Comparison of ENCODE assay signal across 1 cellular context in the genomic region with DNA sequence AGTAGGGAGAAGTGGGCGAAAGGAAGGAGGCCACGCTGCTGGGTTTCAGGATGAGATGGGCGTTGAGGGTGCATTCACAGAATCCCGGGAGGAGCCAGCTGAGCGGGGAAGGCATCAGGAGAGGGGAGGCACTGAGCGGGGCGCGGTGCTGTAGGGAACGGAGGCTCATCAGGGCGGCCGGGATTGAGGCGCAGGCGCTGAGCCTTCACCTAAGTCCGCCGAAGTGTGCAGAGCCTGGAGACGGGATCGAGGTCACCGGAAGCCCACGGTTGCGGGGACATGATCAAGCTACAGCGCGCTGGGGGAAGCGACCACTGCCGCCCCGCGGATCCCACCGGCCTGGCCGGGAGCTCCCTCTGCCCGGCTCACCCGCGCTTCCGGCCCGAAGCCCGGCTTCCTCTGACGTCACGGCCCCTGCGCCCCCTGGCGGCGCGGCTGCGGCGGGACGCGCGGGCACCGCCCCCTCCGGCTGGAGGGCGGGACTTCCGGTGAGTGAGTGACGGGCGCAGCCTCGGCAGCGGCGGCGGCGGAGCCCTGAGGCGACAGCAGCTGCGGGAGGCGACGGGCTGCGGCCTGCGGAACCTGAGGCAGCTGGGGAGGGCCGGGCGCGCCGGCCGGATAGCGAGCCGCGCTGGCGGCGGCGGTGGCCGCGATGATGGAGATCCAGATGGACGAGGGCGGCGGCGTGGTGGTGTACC.
TF ChIP-seq lines count a peak whose summit lies in the region.

A gene with protein sequence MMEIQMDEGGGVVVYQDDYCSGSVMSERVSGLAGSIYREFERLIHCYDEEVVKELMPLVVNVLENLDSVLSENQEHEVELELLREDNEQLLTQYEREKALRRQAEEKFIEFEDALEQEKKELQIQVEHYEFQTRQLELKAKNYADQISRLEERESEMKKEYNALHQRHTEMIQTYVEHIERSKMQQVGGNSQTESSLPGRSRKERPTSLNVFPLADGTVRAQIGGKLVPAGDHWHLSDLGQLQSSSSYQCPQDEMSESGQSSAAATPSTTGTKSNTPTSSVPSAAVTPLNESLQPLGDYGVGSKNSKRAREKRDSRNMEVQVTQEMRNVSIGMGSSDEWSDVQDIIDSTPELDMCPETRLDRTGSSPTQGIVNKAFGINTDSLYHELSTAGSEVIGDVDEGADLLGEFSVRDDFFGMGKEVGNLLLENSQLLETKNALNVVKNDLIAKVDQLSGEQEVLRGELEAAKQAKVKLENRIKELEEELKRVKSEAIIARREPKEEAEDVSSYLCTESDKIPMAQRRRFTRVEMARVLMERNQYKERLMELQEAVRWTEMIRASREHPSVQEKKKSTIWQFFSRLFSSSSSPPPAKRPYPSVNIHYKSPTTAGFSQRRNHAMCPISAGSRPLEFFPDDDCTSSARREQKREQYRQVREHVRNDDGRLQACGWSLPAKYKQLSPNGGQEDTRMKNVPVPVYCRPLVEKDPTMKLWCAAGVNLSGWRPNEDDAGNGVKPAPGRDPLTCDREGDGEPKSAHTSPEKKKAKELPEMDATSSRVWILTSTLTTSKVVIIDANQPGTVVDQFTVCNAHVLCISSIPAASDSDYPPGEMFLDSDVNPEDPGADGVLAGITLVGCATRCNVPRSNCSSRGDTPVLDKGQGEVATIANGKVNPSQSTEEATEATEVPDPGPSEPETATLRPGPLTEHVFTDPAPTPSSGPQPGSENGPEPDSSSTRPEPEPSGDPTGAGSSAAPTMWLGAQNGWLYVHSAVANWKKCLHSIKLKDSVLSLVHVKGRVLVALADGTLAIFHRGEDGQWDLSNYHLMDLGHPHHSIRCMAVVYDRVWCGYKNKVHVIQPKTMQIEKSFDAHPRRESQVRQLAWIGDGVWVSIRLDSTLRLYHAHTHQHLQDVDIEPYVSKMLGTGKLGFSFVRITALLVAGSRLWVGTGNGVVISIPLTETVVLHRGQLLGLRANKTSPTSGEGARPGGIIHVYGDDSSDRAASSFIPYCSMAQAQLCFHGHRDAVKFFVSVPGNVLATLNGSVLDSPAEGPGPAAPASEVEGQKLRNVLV (N-terminal part only) (plus strand): TSS at position 508 of the 698 bp plus-strand sequence. CDS start 145 bp downstream, at position 653.

TF ChIP-seq in HEK293, 187 proteins besides CTCF, POLR2A, EP300 and RAD21 (continued from another document and continues in another):
- TF ChIP-seq ZBTB17 (tag by site-specific recombination; IDR thresholded peaks at IDR 0.05) (peak; percentile 94), KLF9 (tag by site-specific recombination; IDR thresholded peaks at IDR 0.05; ENCODE audit: low read depth) (peak; percentile 82), ZNF292 (tag by site-specific recombination; IDR thresholded peaks at IDR 0.05; ENCODE audit: borderline replicate concordance, low read depth) (no peak), ZNF16 (tag by site-specific recombination; IDR thresholded peaks at IDR 0.05; ENCODE audit: low read depth) (0 out of 2 replicates have a peak, but pooled peaks have one; percentile 19), ZNF132 (tag by site-specific recombination; IDR thresholded peaks at IDR 0.05; ENCODE audit: borderline replicate concordance) (no peak), EGR2 (tag by site-specific recombination; IDR thresholded peaks at IDR 0.05; ENCODE audit: low read depth) (peak; percentile 79), ZNF266 (tag by site-specific recombination; IDR thresholded peaks at IDR 0.05; ENCODE audit: low read depth) (no peak), ZNF140 (tag by site-specific recombination; IDR thresholded peaks at IDR 0.05) (no peak), ZNF768 (tag by site-specific recombination; IDR thresholded peaks at IDR 0.05) (peak; percentile 34; the same call in 1 of the 2 replicates), ZEB2 (tag by site-specific recombination; IDR thresholded peaks at IDR 0.05) (peak; percentile 89), ZFP37 (tag by site-specific recombination; IDR thresholded peaks at IDR 0.05) (peak; percentile 41; the same call in 1 of the 2 replicates), ZNF548 (tag by site-specific recombination; IDR thresholded peaks at IDR 0.05) (no peak), ZNF830 (tag by site-specific recombination; IDR thresholded peaks at IDR 0.05; ENCODE audit: low read depth) (no peak), ZNF394 (tag by site-specific recombination; IDR thresholded peaks at IDR 0.05; ENCODE audit: borderline replicate concordance) (peak; percentile 94; the same call in 1 of the 2 replicates), RBAK (tag by site-specific recombination; IDR thresholded peaks at IDR 0.05) (no peak), ZNF76 (tag by site-specific recombination; IDR thresholded peaks at IDR 0.05; ENCODE audit: borderline replicate concordance, low read depth) (peak; percentile 93), ZNF555 (tag by site-specific recombination; conservative IDR thresholded peaks at IDR 0.05) (no peak), ZNF561 (tag by site-specific recombination; IDR thresholded peaks at IDR 0.05; ENCODE audit: borderline replicate concordance) (peak; percentile 91), MZF1 (tag by site-specific recombination; IDR thresholded peaks at IDR 0.05; ENCODE audit: borderline replicate concordance) (peak; percentile 89), ZXDB (tag by site-specific recombination; IDR thresholded peaks at IDR 0.05) (peak; percentile 76), ZNF585B (tag by site-specific recombination; IDR thresholded peaks at IDR 0.05) (no peak), ZIC2 (tag by site-specific recombination; IDR thresholded peaks at IDR 0.05) (peak; percentile 10; the same call in 1 of the 2 replicates), OVOL3 (tag by site-specific recombination; IDR thresholded peaks at IDR 0.05) (no peak), ZNF510 (tag by site-specific recombination; IDR thresholded peaks at IDR 0.05; ENCODE audit: insufficient replicate concordance) (peak; percentile 23), SP7 (tag by site-specific recombination; IDR thresholded peaks at IDR 0.05) (peak; percentile 76)
- TF ChIP-seq, protein P1, sequence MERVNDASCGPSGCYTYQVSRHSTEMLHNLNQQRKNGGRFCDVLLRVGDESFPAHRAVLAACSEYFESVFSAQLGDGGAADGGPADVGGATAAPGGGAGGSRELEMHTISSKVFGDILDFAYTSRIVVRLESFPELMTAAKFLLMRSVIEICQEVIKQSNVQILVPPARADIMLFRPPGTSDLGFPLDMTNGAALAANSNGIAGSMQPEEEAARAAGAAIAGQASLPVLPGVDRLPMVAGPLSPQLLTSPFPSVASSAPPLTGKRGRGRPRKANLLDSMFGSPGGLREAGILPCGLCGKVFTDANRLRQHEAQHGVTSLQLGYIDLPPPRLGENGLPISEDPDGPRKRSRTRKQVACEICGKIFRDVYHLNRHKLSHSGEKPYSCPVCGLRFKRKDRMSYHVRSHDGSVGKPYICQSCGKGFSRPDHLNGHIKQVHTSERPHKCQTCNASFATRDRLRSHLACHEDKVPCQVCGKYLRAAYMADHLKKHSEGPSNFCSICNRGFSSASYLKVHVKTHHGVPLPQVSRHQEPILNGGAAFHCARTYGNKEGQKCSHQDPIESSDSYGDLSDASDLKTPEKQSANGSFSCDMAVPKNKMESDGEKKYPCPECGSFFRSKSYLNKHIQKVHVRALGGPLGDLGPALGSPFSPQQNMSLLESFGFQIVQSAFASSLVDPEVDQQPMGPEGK (tag by site-specific recombination; IDR thresholded peaks at IDR 0.05), result peak; percentile 74
- TF ChIP-seq, protein P2, sequence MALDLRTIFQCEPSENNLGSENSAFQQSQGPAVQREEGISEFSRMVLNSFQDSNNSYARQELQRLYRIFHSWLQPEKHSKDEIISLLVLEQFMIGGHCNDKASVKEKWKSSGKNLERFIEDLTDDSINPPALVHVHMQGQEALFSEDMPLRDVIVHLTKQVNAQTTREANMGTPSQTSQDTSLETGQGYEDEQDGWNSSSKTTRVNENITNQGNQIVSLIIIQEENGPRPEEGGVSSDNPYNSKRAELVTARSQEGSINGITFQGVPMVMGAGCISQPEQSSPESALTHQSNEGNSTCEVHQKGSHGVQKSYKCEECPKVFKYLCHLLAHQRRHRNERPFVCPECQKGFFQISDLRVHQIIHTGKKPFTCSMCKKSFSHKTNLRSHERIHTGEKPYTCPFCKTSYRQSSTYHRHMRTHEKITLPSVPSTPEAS (tag by site-specific recombination; IDR thresholded peaks at IDR 0.05), result peak; percentile 19; the same call in 1 of the 2 replicates
- TF ChIP-seq, protein P3, sequence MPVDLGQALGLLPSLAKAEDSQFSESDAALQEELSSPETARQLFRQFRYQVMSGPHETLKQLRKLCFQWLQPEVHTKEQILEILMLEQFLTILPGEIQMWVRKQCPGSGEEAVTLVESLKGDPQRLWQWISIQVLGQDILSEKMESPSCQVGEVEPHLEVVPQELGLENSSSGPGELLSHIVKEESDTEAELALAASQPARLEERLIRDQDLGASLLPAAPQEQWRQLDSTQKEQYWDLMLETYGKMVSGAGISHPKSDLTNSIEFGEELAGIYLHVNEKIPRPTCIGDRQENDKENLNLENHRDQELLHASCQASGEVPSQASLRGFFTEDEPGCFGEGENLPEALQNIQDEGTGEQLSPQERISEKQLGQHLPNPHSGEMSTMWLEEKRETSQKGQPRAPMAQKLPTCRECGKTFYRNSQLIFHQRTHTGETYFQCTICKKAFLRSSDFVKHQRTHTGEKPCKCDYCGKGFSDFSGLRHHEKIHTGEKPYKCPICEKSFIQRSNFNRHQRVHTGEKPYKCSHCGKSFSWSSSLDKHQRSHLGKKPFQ (tag by site-specific recombination; IDR thresholded peaks at IDR 0.05), result 0 out of 2 replicates have a peak, but pooled peaks have one; percentile 39
- TF ChIP-seq, protein P4, sequence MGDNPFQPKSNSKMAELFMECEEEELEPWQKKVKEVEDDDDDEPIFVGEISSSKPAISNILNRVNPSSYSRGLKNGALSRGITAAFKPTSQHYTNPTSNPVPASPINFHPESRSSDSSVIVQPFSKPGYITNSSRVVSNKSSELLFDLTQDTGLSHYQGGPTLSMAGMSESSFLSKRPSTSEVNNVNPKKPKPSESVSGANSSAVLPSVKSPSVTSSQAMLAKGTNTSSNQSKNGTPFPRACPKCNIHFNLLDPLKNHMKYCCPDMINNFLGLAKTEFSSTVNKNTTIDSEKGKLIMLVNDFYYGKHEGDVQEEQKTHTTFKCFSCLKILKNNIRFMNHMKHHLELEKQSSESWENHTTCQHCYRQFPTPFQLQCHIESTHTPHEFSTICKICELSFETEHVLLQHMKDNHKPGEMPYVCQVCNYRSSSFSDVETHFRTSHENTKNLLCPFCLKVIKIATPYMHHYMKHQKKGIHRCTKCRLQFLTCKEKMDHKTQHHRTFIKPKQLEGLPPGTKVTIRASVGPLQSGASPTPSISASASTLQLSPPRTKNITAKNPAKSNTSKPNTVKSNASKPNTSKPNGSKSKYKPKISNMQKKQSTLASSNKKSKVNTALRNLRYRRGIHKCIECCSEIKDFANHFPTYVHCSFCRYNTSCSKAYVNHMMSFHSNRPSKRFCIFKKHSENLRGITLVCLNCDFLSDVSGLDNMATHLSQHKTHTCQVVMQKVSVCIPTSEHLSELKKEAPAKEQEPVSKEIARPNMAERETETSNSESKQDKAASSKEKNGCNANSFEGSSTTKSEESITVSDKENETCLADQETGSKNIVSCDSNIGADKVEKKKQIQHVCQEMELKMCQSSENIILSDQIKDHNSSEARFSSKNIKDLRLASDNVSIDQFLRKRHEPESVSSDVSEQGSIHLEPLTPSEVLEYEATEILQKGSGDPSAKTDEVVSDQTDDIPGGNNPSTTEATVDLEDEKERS (tag by site-specific recombination; IDR thresholded peaks at IDR 0.05), result no peak
- TF ChIP-seq, protein P5, sequence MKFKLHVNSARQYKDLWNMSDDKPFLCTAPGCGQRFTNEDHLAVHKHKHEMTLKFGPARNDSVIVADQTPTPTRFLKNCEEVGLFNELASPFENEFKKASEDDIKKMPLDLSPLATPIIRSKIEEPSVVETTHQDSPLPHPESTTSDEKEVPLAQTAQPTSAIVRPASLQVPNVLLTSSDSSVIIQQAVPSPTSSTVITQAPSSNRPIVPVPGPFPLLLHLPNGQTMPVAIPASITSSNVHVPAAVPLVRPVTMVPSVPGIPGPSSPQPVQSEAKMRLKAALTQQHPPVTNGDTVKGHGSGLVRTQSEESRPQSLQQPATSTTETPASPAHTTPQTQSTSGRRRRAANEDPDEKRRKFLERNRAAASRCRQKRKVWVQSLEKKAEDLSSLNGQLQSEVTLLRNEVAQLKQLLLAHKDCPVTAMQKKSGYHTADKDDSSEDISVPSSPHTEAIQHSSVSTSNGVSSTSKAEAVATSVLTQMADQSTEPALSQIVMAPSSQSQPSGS (tag by site-specific recombination; IDR thresholded peaks at IDR 0.05; ENCODE audit: low read depth), result peak; percentile 73
- TF ChIP-seq, protein P6, sequence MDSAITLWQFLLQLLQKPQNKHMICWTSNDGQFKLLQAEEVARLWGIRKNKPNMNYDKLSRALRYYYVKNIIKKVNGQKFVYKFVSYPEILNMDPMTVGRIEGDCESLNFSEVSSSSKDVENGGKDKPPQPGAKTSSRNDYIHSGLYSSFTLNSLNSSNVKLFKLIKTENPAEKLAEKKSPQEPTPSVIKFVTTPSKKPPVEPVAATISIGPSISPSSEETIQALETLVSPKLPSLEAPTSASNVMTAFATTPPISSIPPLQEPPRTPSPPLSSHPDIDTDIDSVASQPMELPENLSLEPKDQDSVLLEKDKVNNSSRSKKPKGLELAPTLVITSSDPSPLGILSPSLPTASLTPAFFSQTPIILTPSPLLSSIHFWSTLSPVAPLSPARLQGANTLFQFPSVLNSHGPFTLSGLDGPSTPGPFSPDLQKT (IDR thresholded peaks at IDR 0.05; ENCODE audit: borderline replicate concordance, low read depth, low read length), result peak; percentile 80; the same call in 1 of the 2 replicates
- TF ChIP-seq, protein P7, sequence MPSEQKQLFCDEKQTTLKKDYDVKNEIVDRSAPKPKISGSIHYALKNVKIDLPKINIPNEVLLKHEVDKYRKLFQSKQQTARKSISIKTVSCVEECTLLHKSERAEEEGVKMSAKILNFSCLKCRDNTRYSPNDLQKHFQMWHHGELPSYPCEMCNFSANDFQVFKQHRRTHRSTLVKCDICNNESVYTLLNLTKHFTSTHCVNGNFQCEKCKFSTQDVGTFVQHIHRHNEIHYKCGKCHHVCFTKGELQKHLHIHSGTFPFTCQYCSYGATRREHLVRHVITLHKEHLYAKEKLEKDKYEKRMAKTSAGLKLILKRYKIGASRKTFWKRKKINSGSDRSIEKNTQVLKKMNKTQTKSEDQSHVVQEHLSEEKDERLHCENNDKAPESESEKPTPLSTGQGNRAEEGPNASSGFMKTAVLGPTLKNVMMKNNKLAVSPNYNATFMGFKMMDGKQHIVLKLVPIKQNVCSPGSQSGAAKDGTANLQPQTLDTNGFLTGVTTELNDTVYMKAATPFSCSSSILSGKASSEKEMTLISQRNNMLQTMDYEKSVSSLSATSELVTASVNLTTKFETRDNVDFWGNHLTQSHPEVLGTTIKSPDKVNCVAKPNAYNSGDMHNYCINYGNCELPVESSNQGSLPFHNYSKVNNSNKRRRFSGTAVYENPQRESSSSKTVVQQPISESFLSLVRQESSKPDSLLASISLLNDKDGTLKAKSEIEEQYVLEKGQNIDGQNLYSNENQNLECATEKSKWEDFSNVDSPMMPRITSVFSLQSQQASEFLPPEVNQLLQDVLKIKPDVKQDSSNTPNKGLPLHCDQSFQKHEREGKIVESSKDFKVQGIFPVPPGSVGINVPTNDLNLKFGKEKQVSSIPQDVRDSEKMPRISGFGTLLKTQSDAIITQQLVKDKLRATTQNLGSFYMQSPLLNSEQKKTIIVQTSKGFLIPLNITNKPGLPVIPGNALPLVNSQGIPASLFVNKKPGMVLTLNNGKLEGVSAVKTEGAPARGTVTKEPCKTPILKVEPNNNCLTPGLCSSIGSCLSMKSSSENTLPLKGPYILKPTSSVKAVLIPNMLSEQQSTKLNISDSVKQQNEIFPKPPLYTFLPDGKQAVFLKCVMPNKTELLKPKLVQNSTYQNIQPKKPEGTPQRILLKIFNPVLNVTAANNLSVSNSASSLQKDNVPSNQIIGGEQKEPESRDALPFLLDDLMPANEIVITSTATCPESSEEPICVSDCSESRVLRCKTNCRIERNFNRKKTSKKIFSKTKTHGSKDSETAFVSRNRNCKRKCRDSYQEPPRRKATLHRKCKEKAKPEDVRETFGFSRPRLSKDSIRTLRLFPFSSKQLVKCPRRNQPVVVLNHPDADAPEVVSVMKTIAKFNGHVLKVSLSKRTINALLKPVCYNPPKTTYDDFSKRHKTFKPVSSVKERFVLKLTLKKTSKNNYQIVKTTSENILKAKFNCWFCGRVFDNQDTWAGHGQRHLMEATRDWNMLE (tag by site-specific recombination; conservative IDR thresholded peaks at IDR 0.05; ENCODE audit: low read depth), result 0 out of 2 replicates have a peak, but pooled peaks have one; percentile 30
